Comparison of ENCODE assay signal across 25 cellular contexts in genomic region chr5:167820266-167820988, GRCh38.
DNase-seq lines count a peak whose midpoint lies in the region; ATAC-seq and TF ChIP-seq lines count a peak whose summit lies in the region.
"Had no signal": no experiment of that assay in that cellular context is flagged by ENCODE, and none has a peak within 500 bp of the region (broad histone marks: within the 10 kb centered on the region; RNA-seq: fewer than 3 reads in every experiment).

No MANE protein-coding gene starts in this region.

- no peaks in the 10 kb centered on the region for H3K9me3 Mint-ChIP-seq in osteocyte (ENCODE audit: unreplicated experiment)
- H3K9me3 Mint-ChIP-seq: activated naive CD4-positive, alpha-beta T cell treated with anti-CD3 and anti-CD28 coated beads, Interleukin-2, amount 50 U/mL, for 72 hours; activated T-helper 17 cell treated with anti-CD3 and anti-CD28 coated beads, Interleukin-2, amount 50 U/mL, for 72 hours; memory B cell; stimulated activated naive CD8-positive, alpha-beta T cell treated with anti-CD3 and anti-CD28 coated beads, Interleukin-15, amount 100 ng/mL, for 72 hours; type B pancreatic cell had no signal

- peak overlapping the region; percentile 23 for H3K27ac Mint-ChIP-seq in osteocyte (ENCODE audit: unreplicated experiment)
- H3K27ac Mint-ChIP-seq: activated naive CD4-positive, alpha-beta T cell treated with anti-CD3 and anti-CD28 coated beads, Interleukin-2, amount 50 U/mL, for 72 hours; activated T-helper 17 cell treated with anti-CD3 and anti-CD28 coated beads, Interleukin-2, amount 50 U/mL, for 72 hours; B cell; memory B cell; naive B cell; stimulated activated naive CD8-positive, alpha-beta T cell treated with anti-CD3 and anti-CD28 coated beads, Interleukin-15, amount 100 ng/mL, for 72 hours; type B pancreatic cell; WTC11 had no signal

- peaks cover 4% of the 10 kb centered on the region for H3K27me3 Mint-ChIP-seq in osteocyte (ENCODE audit: unreplicated experiment)
- H3K27me3 Mint-ChIP-seq: B cell; memory B cell; naive B cell; stimulated activated naive CD8-positive, alpha-beta T cell treated with anti-CD3 and anti-CD28 coated beads, Interleukin-15, amount 100 ng/mL, for 72 hours had no signal

- peaks cover 37% of the 10 kb centered on the region for H3K4me1 ChIP-seq in foreskin keratinocyte

- H3K4me1 Mint-ChIP-seq in osteocyte (ENCODE audit: unreplicated experiment), result peaks cover 66% of the 10 kb centered on the region
- H3K4me1 Mint-ChIP-seq: activated T-helper 17 cell treated with anti-CD3 and anti-CD28 coated beads, Interleukin-2, amount 50 U/mL, for 72 hours; B cell; memory B cell; naive B cell; stimulated activated naive CD8-positive, alpha-beta T cell treated with anti-CD3 and anti-CD28 coated beads, Interleukin-15, amount 100 ng/mL, for 72 hours had no signal

- H3K27ac ChIP-seq in foreskin keratinocyte, result peak overlapping the region; percentile 87
- H3K27ac ChIP-seq: ovary had no signal

- ATAC-seq in foreskin keratinocyte (peak; percentile 2), HG03139 (IDR thresholded peaks at IDR 0.05; ENCODE audit: unreplicated experiment) (no peak)
- ATAC-seq in activated CD4-positive, CD25-positive, alpha-beta regulatory T cell treated with anti-CD3 and anti-CD28 coated beads, Interleukin-2, amount 50 U/mL, for 24 hours, result no peak
- ATAC-seq: activated naive CD4-positive, alpha-beta T cell treated with anti-CD3 and anti-CD28 coated beads, Interleukin-2, amount 50 U/mL, for 72 hours; activated T-helper 17 cell treated with anti-CD3 and anti-CD28 coated beads, Interleukin-2, amount 50 U/mL, for 72 hours; right cardiac atrium; stimulated activated naive CD8-positive, alpha-beta T cell treated with anti-CD3 and anti-CD28 coated beads, Interleukin-15, amount 100 ng/mL, for 72 hours; WTC11 had no signal

- no peak for TF ChIP-seq CTCF in foreskin keratinocyte (conservative IDR thresholded peaks at IDR 0.05)
- TF ChIP-seq CTCF in osteocyte (IDR thresholded peaks at IDR 0.05), result no peak

- H3K4me3 Mint-ChIP-seq in osteocyte (ENCODE audit: unreplicated experiment), result no peak overlapping the region
- H3K4me3 Mint-ChIP-seq: activated T-helper 17 cell treated with anti-CD3 and anti-CD28 coated beads, Interleukin-2, amount 50 U/mL, for 72 hours; B cell; memory B cell; naive B cell; stimulated activated naive CD8-positive, alpha-beta T cell treated with anti-CD3 and anti-CD28 coated beads, Interleukin-15, amount 100 ng/mL, for 72 hours; type B pancreatic cell; WTC11 had no signal

- H3K27me3 ChIP-seq in foreskin keratinocyte, result no peaks in the 10 kb centered on the region
- H3K27me3 ChIP-seq: ovary had no signal

- no peaks in the 10 kb centered on the region for H3K36me3 Mint-ChIP-seq in osteocyte (ENCODE audit: unreplicated experiment)
- H3K36me3 Mint-ChIP-seq: activated naive CD4-positive, alpha-beta T cell treated with anti-CD3 and anti-CD28 coated beads, Interleukin-2, amount 50 U/mL, for 72 hours; memory B cell; naive B cell; WTC11 had no signal

- DNase-seq in GM03348 (ENCODE audit: low spot score), result peak; percentile 13
- DNase-seq in astrocyte of the hippocampus (ENCODE audit: low read depth, low spot score), result peak; percentile 40
- DNase-seq in foreskin keratinocyte, result peak; percentile 75 to 82
- no peak for DNase-seq in osteocyte (ENCODE audit: extremely low spot score, unreplicated experiment)
- DNase-seq in ecto neural progenitor cell (ENCODE audit: low spot score), result no peak
- no peak for DNase-seq in pons (ENCODE audit: low spot score)
- DNase-seq: activated CD4-positive, alpha-beta T cell treated with anti-CD3 and anti-CD28 coated beads, Interleukin-2, amount 50 U/mL, for 48 hours; activated CD8-positive, alpha-beta memory T cell treated with anti-CD3 and anti-CD28 coated beads, Interleukin-2, amount 50 U/mL, for 48 hours; DMS53; naive B cell; NCI-H1092 treated with DMSO at 0.1 percent for 48 hours; NCI-H2029; NCI-H345; ovary; right cardiac atrium; stimulated activated CD4-positive, alpha-beta T cell treated with anti-CD3 and anti-CD28 coated beads, Interleukin-15, amount 100 ng/mL, for 24 hours; stimulated activated naive CD8-positive, alpha-beta T cell treated with anti-CD3 and anti-CD28 coated beads, Interleukin-15, amount 100 ng/mL, for 72 hours had no signal

Comparison
In these comparisons a context has a peak if more than half of its experiments do, and no peak if none do; other contexts are left out.
1. DNase-seq: peak in GM03348 (single experiment), astrocyte of the hippocampus (single experiment) and foreskin keratinocyte (2 of 2); none in osteocyte (single experiment), ecto neural progenitor cell (single experiment) and pons (single experiment).